21 cellular contexts compared by ENCODE assay signal in genomic region chr2:20173064-20173463, GRCh38. TPM values are rescaled to one million over a fixed set of nuclear protein-coding genes. Genes with fewer than 3 reads are reported as not detected.
DNase-seq lines count a peak whose midpoint lies in the region; ATAC-seq and TF ChIP-seq lines count a peak whose summit lies in the region.
"Had no signal": no experiment of that assay in that cellular context is flagged by ENCODE, and none has a peak within 500 bp of the region (broad histone marks: within the 10 kb centered on the region; RNA-seq: fewer than 3 reads in every experiment).

No MANE protein-coding gene starts in this region.

- H3K27ac Mint-ChIP-seq in GM23338 (no peak overlapping the region), nephron (peak overlapping the region; percentile 24 to 66 (median 42))
- H3K27ac Mint-ChIP-seq: CD4-positive, CD25-positive, alpha-beta regulatory T cell had no signal

- TF ChIP-seq CTCF in GM23338 (conservative IDR thresholded peaks at IDR 0.05; ENCODE audit: low read depth in 2 of 2) (no peak), nephron (IDR thresholded peaks at IDR 0.05; ENCODE audit: unreplicated experiment in 3 of 3) (no peak), suprapubic skin (IDR thresholded peaks at IDR 0.05) (no peak)

- no peak for DNase-seq in GM23338 (ENCODE audit: low spot score)
- no peak for DNase-seq in suprapubic skin (ENCODE audit: low spot score in 2 of 2)
- no peak for DNase-seq in cerebellar cortex (ENCODE audit: low spot score)
- DNase-seq: BE2C; CD4-positive, CD25-positive, alpha-beta regulatory T cell; COR-L47; DMS 273 treated with DMSO at 0.1 percent for 48 hours; GDM1; GM23248; NCI-H187; NCI-H2107; NCI-H226; NCI-H524; NCI-H82; OCI-M1; SHP77 treated with DMSO at 0.1 percent for 48 hours had no signal

- H4K20me1 ChIP-seq in GM23338 (replicated peaks; ENCODE audit: insufficient read depth), result no peaks in the 10 kb centered on the region

- no peak overlapping the region for H3K4me2 ChIP-seq in GM23338
- H3K4me2 ChIP-seq: KMS-11 had no signal

- H3F3A ChIP-seq in GM23338 (replicated peaks; ENCODE audit: low read depth), result no peaks in the 10 kb centered on the region

- TF ChIP-seq POLR2A in suprapubic skin (IDR thresholded peaks at IDR 0.05), result no peak

- 83 to 85% methylated on average over 5 of the region's 5 CpGs for WGBS in esophagus, 2 donors
- 68% methylated on average over 5 of the region's 5 CpGs for WGBS in suprapubic skin

- H3K27me3 ChIP-seq in GM23338 (ENCODE audit: insufficient read depth) (no peaks in the 10 kb centered on the region), esophagus (ENCODE audit: control insufficient read depth in 1 of 2, insufficient read depth in 2 of 2, low read length in 2 of 2) (no peaks in the 10 kb centered on the region), suprapubic skin (no peaks in the 10 kb centered on the region)
- H3K27me3 ChIP-seq: BE2C had no signal

- H3K4me1 ChIP-seq in GM23338 (ENCODE audit: insufficient read depth) (peaks cover 8% of the 10 kb centered on the region), esophagus (ENCODE audit: control insufficient read depth in 2 of 2, insufficient read depth in 2 of 2, low read length in 1 of 2) (peaks cover 3 to 28% of the 10 kb centered on the region in 2 donors), suprapubic skin (peaks cover 43% of the 10 kb centered on the region)
- H3K4me1 ChIP-seq: BE2C had no signal

- no peak for TF ChIP-seq EP300 in suprapubic skin (IDR thresholded peaks at IDR 0.05)

- peaks cover 3% of the 10 kb centered on the region for H3K27me3 Mint-ChIP-seq in GM23338 (ENCODE audit: insufficient read depth, low read depth, poor library complexity)
- peaks cover 8% of the 10 kb centered on the region for H3K27me3 Mint-ChIP-seq in nephron (ENCODE audit: low read depth)

- H3K4me3 ChIP-seq in GM23338 (no peak overlapping the region), esophagus (ENCODE audit: low read depth in 1 of 2, low read length in 2 of 2) (no peak overlapping the region), suprapubic skin (no peak overlapping the region)
- H3K4me3 ChIP-seq: GM23248 had no signal

- ATAC-seq in GM23338 (no peak), GM21529 (IDR thresholded peaks at IDR 0.05; ENCODE audit: unreplicated experiment) (no peak), HG02973 (IDR thresholded peaks at IDR 0.05; ENCODE audit: unreplicated experiment) (no peak)

- no peak overlapping the region for H3K27ac ChIP-seq in GM23338 (ENCODE audit: low read depth)
- peak overlapping the region; percentile 70 to 87 for H3K27ac ChIP-seq in esophagus (ENCODE audit: low read depth in 2 of 2, low read length in 1 of 2)
- H3K27ac ChIP-seq in suprapubic skin, result peak overlapping the region; percentile 74
- H3K27ac ChIP-seq: GM23248, KMS-11 had no signal

- H3K4me3 Mint-ChIP-seq in GM23338 (no peak overlapping the region), nephron (no peak overlapping the region)
- H3K4me3 Mint-ChIP-seq: CD4-positive, CD25-positive, alpha-beta regulatory T cell had no signal

- no peaks in the 10 kb centered on the region for H3K9me3 ChIP-seq in esophagus (ENCODE audit: control insufficient read depth in 2 of 2, insufficient read depth in 1 of 2, low read depth in 1 of 2, low read length in 1 of 2)
- no peaks in the 10 kb centered on the region for H3K9me3 ChIP-seq in suprapubic skin
- H3K9me3 ChIP-seq: BE2C had no signal

- H2AFZ ChIP-seq in GM23338, result 0 out of 2 replicates have a peak overlapping the region, but pooled peaks have one; percentile 66
- H2AFZ ChIP-seq: GM23248 had no signal

- H3K36me3 Mint-ChIP-seq in GM23338 (ENCODE audit: low read depth), result no peaks in the 10 kb centered on the region
- no peaks in the 10 kb centered on the region for H3K36me3 Mint-ChIP-seq in nephron (ENCODE audit: low read depth)
- H3K36me3 Mint-ChIP-seq: CD4-positive, CD25-positive, alpha-beta regulatory T cell had no signal

- H3K79me2 ChIP-seq in GM23338 (replicated peaks; ENCODE audit: insufficient read depth), result no peaks in the 10 kb centered on the region

- H3K9me3 Mint-ChIP-seq in GM23338 (no peaks in the 10 kb centered on the region), nephron (no peaks in the 10 kb centered on the region)
- H3K9me3 Mint-ChIP-seq: CD4-positive, CD25-positive, alpha-beta regulatory T cell had no signal

- H3K4me1 Mint-ChIP-seq in GM23338, result peaks cover 27% of the 10 kb centered on the region
- H3K4me1 Mint-ChIP-seq in nephron, result peaks cover 27% of the 10 kb centered on the region
- H3K4me1 Mint-ChIP-seq: CD4-positive, CD25-positive, alpha-beta regulatory T cell had no signal

- H3K9me2 ChIP-seq in GM23338 (ENCODE audit: insufficient read depth), result no peaks in the 10 kb centered on the region

- H3K36me3 ChIP-seq in GM23338 (ENCODE audit: insufficient read depth) (no peaks in the 10 kb centered on the region), esophagus (ENCODE audit: control insufficient read depth in 2 of 2, insufficient read depth in 2 of 2, low read length in 1 of 2) (no peaks in the 10 kb centered on the region), suprapubic skin (no peaks in the 10 kb centered on the region)
- H3K36me3 ChIP-seq: BE2C had no signal

TF ChIP-seq in GM23338, 12 proteins besides CTCF, POLR2A, EP300 and RAD21 (continues in another document):
- TF ChIP-seq ETS1 (IDR thresholded peaks at IDR 0.05) (no peak), REST (IDR thresholded peaks at IDR 0.05; ENCODE audit: unreplicated experiment) (no peak), STAT1 (IDR thresholded peaks at IDR 0.05; ENCODE audit: unreplicated experiment) (no peak), POLR2AphosphoS5 (IDR thresholded peaks at IDR 0.05; ENCODE audit: low read depth) (no peak), NANOG (IDR thresholded peaks at IDR 0.05; ENCODE audit: borderline replicate concordance) (no peak), ZNF114 (CRISPR knock-in tag; IDR thresholded peaks at IDR 0.05) (no peak), ZNF331 (CRISPR knock-in tag; IDR thresholded peaks at IDR 0.05; ENCODE audit: low read depth) (no peak), CREB1 (CRISPR knock-in tag; IDR thresholded peaks at IDR 0.05; ENCODE audit: low read depth) (no peak), EZH2 (IDR thresholded peaks at IDR 0.05; ENCODE audit: low read depth, unreplicated experiment) (no peak)

RNA-seq across cellular contexts. Expression of gene SDC1, which starts 51.9 kb away (rescaled TPM):
- total RNA-seq in GM23338 (2014; rRNA removed; shearing (Covaris generic)), result 40.6 and 43.0 TPM in 2 replicates
- polyA plus RNA-seq in GM23338 (2016; fragmentation: Nextera tagmentation; extraction: Ambion mirVana) (16.1 and 16.6 TPM in 2 replicates), esophagus (100 to 1,000 TPM; 239 to 334 TPM)
- total RNA-seq in suprapubic skin, result 100 to 1,000 TPM; 258 to 892 (median 636) TPM
- total RNA-seq: CD4-positive, CD25-positive, alpha-beta regulatory T cell had no signal
- polyA plus RNA-seq: CD4-positive, CD25-positive, alpha-beta regulatory T cell had no signal
